Comparison of ENCODE assay signal across 15 cellular contexts in genomic region chr9:129875181-129875611, GRCh38. TPM values are rescaled to one million over a fixed set of nuclear protein-coding genes. Genes with fewer than 3 reads are reported as not detected.
A peak's percentile ranks its signal among the peaks of the same experiment; 100 is the strongest.
DNase-seq lines count a peak whose midpoint lies in the region; ATAC-seq and TF ChIP-seq lines count a peak whose summit lies in the region.
"Had no signal": no experiment of that assay in that cellular context is flagged by ENCODE, and none has a peak within 500 bp of the region (broad histone marks: within the 10 kb centered on the region; RNA-seq: fewer than 3 reads in every experiment).

No MANE protein-coding gene starts in this region.

- CTCF ChIA-PET in AG04449 (lab: Yijun Ruan, JAX) (interaction anchor here (1.0 to 2.6 kb wide), 2 partner anchors 10 to 189 kb away, joined by 3 to 11 read pairs; no protein-coding TSS in a partner anchor), WTC11 (lab: Charles Lee) (interaction anchor here (1.0 kb wide), 3 partner anchors 10 to 47 kb away, joined by 3 to 5 read pairs (median 3); no protein-coding TSS in a partner anchor)

- TF ChIP-seq CTCF in AG04449 (IDR thresholded peaks at IDR 0.05; ENCODE audit: insufficient read depth, low read length, missing control alignments) (peak; percentile 36), GM12875 (IDR thresholded peaks at IDR 0.05; ENCODE audit: borderline replicate concordance, insufficient read depth, low read depth, low read length) (peak; percentile 24; the same call in 1 of the 2 replicates), WTC11 (IDR thresholded peaks at IDR 0.05) (peak; percentile 35; the same call in 1 of the 2 replicates), glutamatergic neuron (IDR thresholded peaks at IDR 0.05; ENCODE audit: partially characterized antibody, unreplicated experiment) (peak; percentile 68)

- POLR2A ChIA-PET in AG04449 (lab: Yijun Ruan, JAX): no interaction called here
- POLR2A ChIA-PET in WTC11 (lab: Charles Lee): no interaction called here

- H3K4me3 Mint-ChIP-seq in WTC11 (no peak overlapping the region), glutamatergic neuron (ENCODE audit: unreplicated experiment) (no peak overlapping the region)
- H3K4me3 Mint-ChIP-seq: activated naive CD8-positive, alpha-beta T cell treated with anti-CD3 and anti-CD28 coated beads for 36 hours had no signal

- H3K36me3 Mint-ChIP-seq in WTC11 (peaks cover 2% of the 10 kb centered on the region; the same call in 1 of the 2 replicates), glutamatergic neuron (ENCODE audit: unreplicated experiment) (peaks cover 4% of the 10 kb centered on the region)

- no peak overlapping the region for H3K4me3 ChIP-seq in AG04449 (ENCODE audit: low read depth, low read length)
- H3K4me3 ChIP-seq in GM12875 (ENCODE audit: low read depth, low read length): no peak overlapping the region
- H3K4me3 ChIP-seq: psoas muscle had no signal

- H3K27me3 Mint-ChIP-seq in WTC11 (ENCODE audit: low read depth) (no peaks in the 10 kb centered on the region), glutamatergic neuron (ENCODE audit: unreplicated experiment) (peaks cover 30% of the 10 kb centered on the region)
- H3K27me3 Mint-ChIP-seq: activated naive CD8-positive, alpha-beta T cell treated with anti-CD3 and anti-CD28 coated beads for 36 hours; IgD-negative memory B cell had no signal

- ATAC-seq in WTC11: peak; percentile 57
- ATAC-seq in HG03039 (IDR thresholded peaks at IDR 0.05; ENCODE audit: unreplicated experiment): no peak
- ATAC-seq: left colon, psoas muscle had no signal

- H3K9me3 Mint-ChIP-seq in WTC11: no peaks in the 10 kb centered on the region
- H3K9me3 Mint-ChIP-seq in glutamatergic neuron (ENCODE audit: unreplicated experiment): peaks cover 26% of the 10 kb centered on the region
- H3K9me3 Mint-ChIP-seq: activated naive CD8-positive, alpha-beta T cell treated with anti-CD3 and anti-CD28 coated beads for 36 hours; IgD-negative memory B cell had no signal

- no peak overlapping the region for H3K27ac Mint-ChIP-seq in WTC11
- peak overlapping the region; percentile 93 for H3K27ac Mint-ChIP-seq in glutamatergic neuron (ENCODE audit: unreplicated experiment)

- DNase-seq in AG04449 (ENCODE audit: low read depth, low spot score) (no peak), WTC11 (ENCODE audit: low spot score) (peak; percentile 53), glutamatergic neuron (peak; percentile 65), GOT3 (lab: John Stamatoyannopoulos, UW) (no peak), NCI-H2107 treated with DMSO at 0.1 percent for 48 hours (lab: John Stamatoyannopoulos, UW; ENCODE audit: unreplicated experiment) (no peak), NCI-H774 (lab: John Stamatoyannopoulos, UW) (no peak)
- DNase-seq: activated CD4-positive, CD25-positive, alpha-beta regulatory T cell; activated naive CD8-positive, alpha-beta T cell treated with anti-CD3 and anti-CD28 coated beads for 36 hours; activated T-cell treated with anti-CD3 and anti-CD28 coated beads for 4 hours; left colon; OCI-M1 had no signal

- H3K4me1 Mint-ChIP-seq in WTC11 (no peaks in the 10 kb centered on the region), glutamatergic neuron (ENCODE audit: low read depth, unreplicated experiment) (peaks cover 23% of the 10 kb centered on the region)

TF ChIP-seq in WTC11, 78 proteins besides CTCF, POLR2A, EP300 and RAD21:
- TF ChIP-seq NR2C2 (CRISPR knock-in tag; IDR thresholded peaks at IDR 0.05) (no peak), STAT6 (CRISPR knock-in tag; conservative IDR thresholded peaks at IDR 0.05; ENCODE audit: low read depth) (no peak), TCF7 (CRISPR knock-in tag; IDR thresholded peaks at IDR 0.05; ENCODE audit: low read depth) (no peak), IRF2 (CRISPR knock-in tag; IDR thresholded peaks at IDR 0.05; ENCODE audit: borderline replicate concordance, low read depth) (no peak), E2F5 (CRISPR knock-in tag; IDR thresholded peaks at IDR 0.05) (no peak), ETV6 (CRISPR knock-in tag; IDR thresholded peaks at IDR 0.05) (no peak), TP53 (CRISPR knock-in tag; IDR thresholded peaks at IDR 0.05) (no peak)
- TF ChIP-seq, protein P1, sequence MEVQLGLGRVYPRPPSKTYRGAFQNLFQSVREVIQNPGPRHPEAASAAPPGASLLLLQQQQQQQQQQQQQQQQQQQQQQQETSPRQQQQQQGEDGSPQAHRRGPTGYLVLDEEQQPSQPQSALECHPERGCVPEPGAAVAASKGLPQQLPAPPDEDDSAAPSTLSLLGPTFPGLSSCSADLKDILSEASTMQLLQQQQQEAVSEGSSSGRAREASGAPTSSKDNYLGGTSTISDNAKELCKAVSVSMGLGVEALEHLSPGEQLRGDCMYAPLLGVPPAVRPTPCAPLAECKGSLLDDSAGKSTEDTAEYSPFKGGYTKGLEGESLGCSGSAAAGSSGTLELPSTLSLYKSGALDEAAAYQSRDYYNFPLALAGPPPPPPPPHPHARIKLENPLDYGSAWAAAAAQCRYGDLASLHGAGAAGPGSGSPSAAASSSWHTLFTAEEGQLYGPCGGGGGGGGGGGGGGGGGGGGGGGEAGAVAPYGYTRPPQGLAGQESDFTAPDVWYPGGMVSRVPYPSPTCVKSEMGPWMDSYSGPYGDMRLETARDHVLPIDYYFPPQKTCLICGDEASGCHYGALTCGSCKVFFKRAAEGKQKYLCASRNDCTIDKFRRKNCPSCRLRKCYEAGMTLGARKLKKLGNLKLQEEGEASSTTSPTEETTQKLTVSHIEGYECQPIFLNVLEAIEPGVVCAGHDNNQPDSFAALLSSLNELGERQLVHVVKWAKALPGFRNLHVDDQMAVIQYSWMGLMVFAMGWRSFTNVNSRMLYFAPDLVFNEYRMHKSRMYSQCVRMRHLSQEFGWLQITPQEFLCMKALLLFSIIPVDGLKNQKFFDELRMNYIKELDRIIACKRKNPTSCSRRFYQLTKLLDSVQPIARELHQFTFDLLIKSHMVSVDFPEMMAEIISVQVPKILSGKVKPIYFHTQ (CRISPR knock-in tag; IDR thresholded peaks at IDR 0.05): no peak
- TF ChIP-seq, protein P2, sequence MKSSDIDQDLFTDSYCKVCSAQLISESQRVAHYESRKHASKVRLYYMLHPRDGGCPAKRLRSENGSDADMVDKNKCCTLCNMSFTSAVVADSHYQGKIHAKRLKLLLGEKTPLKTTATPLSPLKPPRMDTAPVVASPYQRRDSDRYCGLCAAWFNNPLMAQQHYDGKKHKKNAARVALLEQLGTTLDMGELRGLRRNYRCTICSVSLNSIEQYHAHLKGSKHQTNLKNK (CRISPR knock-in tag; IDR thresholded peaks at IDR 0.05): no peak
- TF ChIP-seq, protein P3, sequence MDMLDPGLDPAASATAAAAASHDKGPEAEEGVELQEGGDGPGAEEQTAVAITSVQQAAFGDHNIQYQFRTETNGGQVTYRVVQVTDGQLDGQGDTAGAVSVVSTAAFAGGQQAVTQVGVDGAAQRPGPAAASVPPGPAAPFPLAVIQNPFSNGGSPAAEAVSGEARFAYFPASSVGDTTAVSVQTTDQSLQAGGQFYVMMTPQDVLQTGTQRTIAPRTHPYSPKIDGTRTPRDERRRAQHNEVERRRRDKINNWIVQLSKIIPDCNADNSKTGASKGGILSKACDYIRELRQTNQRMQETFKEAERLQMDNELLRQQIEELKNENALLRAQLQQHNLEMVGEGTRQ (CRISPR knock-in tag; IDR thresholded peaks at IDR 0.05): no peak

RNA-seq across cellular contexts. Expression of gene USP20, which starts 39.9 kb away (rescaled TPM):
- total RNA-seq in WTC11 (2021) (23.7 to 29.3 TPM (median 24.0 TPM) in 3 replicates), glutamatergic neuron (ENCODE audit: unreplicated experiment) (93.5 TPM)

RNA-seq across cellular contexts. Expression of gene C9orf78, which starts 40.1 kb away (rescaled TPM):
- total RNA-seq in WTC11 (2021): 34.1 to 36.8 TPM (median 36.4 TPM) in 3 replicates
- total RNA-seq in glutamatergic neuron (ENCODE audit: unreplicated experiment): 46.1 TPM

RNA-seq across cellular contexts. Expression of gene TOR1A, which starts 51.3 kb away (rescaled TPM):
- total RNA-seq in WTC11 (2021) (27.7 to 32.7 TPM (median 28.7 TPM) in 3 replicates), glutamatergic neuron (ENCODE audit: unreplicated experiment) (42.3 TPM)

Comparison
In these comparisons a context has a peak if more than half of its experiments do, and no peak if none do; other contexts are left out.
1. DNase-seq: peak in WTC11 (single experiment) and glutamatergic neuron (single experiment); none in AG04449 (single experiment), GOT3 (single experiment), NCI-H2107 treated with DMSO at 0.1 percent for 48 hours (single experiment) and NCI-H774 (single experiment).
2. Peak in every context shown above with its lines, with median percentiles within 50 percentile points of each other: CTCF ChIP-seq.